In the genomic region with DNA sequence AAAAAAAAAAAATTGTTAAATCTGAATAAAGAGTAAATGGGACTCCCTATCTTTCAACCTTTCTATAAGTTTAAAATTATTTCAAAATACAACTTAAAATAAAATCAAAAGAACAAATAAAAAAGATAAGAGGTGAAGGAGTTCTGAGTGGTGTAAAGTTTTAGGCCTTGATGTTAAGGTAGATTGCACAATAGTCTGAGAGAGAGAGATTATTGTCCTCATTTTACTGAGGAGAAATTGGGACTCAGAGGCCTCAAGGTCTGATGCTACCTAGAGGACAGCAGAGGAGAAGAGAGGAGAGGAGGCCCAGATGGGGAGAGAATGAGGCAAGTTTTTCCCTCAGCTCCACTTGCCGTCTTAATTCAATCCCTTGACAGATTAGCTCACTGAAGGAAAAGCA, we compare ENCODE assay signal across 21 cellular contexts.
DNase-seq lines count a peak whose midpoint lies in the region; ATAC-seq, FAIRE-seq and TF ChIP-seq lines count a peak whose summit lies in the region.
"Had no signal": no experiment of that assay in that cellular context is flagged by ENCODE, and none has a peak within 500 bp of the region (broad histone marks: within the 10 kb centered on the region; RNA-seq: fewer than 3 reads in every experiment).

No MANE protein-coding gene starts in this region.

- H3K4me2 ChIP-seq in HepG2 (ENCODE audit: low read depth, low read length) (no peak overlapping the region), mesendoderm (ENCODE audit: low read length) (no peak overlapping the region)
- H3K4me2 ChIP-seq: A549 had no signal

- TF ChIP-seq EP300 in HepG2 (IDR thresholded peaks at IDR 0.05; ENCODE audit: low read depth in 2 of 2, low read length in 2 of 2) = no peak
- TF ChIP-seq EP300 in HepG2 (CRISPR knock-in tag; IDR thresholded peaks at IDR 0.05; ENCODE audit: borderline replicate concordance) = no peak
- TF ChIP-seq EP300 in Ishikawa (IDR thresholded peaks at IDR 0.05; ENCODE audit: borderline replicate concordance) = no peak

- no peak overlapping the region for H2BK15ac ChIP-seq in mesendoderm (replicated peaks; ENCODE audit: low read depth)

- no peak overlapping the region for H4K5ac ChIP-seq in mesendoderm (ENCODE audit: low read length)

- TF ChIP-seq CTCF in HepG2 (CRISPR knock-in tag; IDR thresholded peaks at IDR 0.05) (no peak), right lobe of liver (IDR thresholded peaks at IDR 0.05) (no peak), BE2C (IDR thresholded peaks at IDR 0.05; ENCODE audit: low read depth, low read length) (no peak), kidney (IDR thresholded peaks at IDR 0.05; ENCODE audit: borderline replicate concordance, extremely low read depth, insufficient read depth) (no peak)

- H3K9me3 ChIP-seq in HepG2 (ENCODE audit: low read length) (no peaks in the 10 kb centered on the region), right lobe of liver (no peaks in the 10 kb centered on the region), BE2C (no peaks in the 10 kb centered on the region), kidney (ENCODE audit: control insufficient read depth in 1 of 2, low read length in 2 of 2) (no peaks in the 10 kb centered on the region)
- H3K9me3 ChIP-seq: A549 had no signal

- H3K4me3 ChIP-seq in HepG2 (replicated peaks in 1 of 3; ENCODE audit: insufficient read depth in 1 of 3, low read depth in 2 of 3, low read length in 3 of 3) = no peak overlapping the region
- H3K4me3 ChIP-seq in right lobe of liver = no peak overlapping the region
- no peak overlapping the region for H3K4me3 ChIP-seq in mesendoderm (ENCODE audit: low read length)
- H3K4me3 ChIP-seq in BE2C (ENCODE audit: low read depth, low read length) = no peak overlapping the region
- H3K4me3 ChIP-seq in kidney (ENCODE audit: low read length in 2 of 2) = no peak overlapping the region
- H3K4me3 ChIP-seq: A549, GM12878 had no signal

- H2AK5ac ChIP-seq in mesendoderm (ENCODE audit: low read length) = no peak overlapping the region

- no peak for FAIRE-seq in HepG2 (lab: Jason Lieb, UNC)
- no peak for FAIRE-seq in kidney (lab: Jason Lieb, UNC)
- FAIRE-seq: A549, GM12878 had no signal

- H4K20me1 ChIP-seq in HepG2 (ENCODE audit: insufficient read depth, low read length) = no peaks in the 10 kb centered on the region

- TF ChIP-seq RAD21 in HepG2 (CRISPR knock-in tag; IDR thresholded peaks at IDR 0.05) = no peak
- no peak for TF ChIP-seq RAD21 in Ishikawa (IDR thresholded peaks at IDR 0.05; ENCODE audit: low read depth)

- no peak for DNase-seq in HepG2 (ENCODE audit: low spot score)
- DNase-seq in right lobe of liver = no peak
- DNase-seq in mesendoderm = no peak
- no peak for DNase-seq in BE2C
- DNase-seq in kidney = no peak
- DNase-seq: 8988T; ACHN; AML-193; C1 segment of cervical spinal cord; Calu3; CD4-positive, alpha-beta memory T cell; COR-L47; DMS153; EL; GDM1; GOT3; H7; HCEC 1CT had no signal

- in situ Hi-C loops in HepG2 (cut with HindIII; ENCODE audit: extremely low pct_ligation_motif_present, low pct_unique_long_range_greater_than_20kb) = no loop called here

- no peak overlapping the region for H3K23ac ChIP-seq in mesendoderm (ENCODE audit: low read length)

- 50% methylated on average over 1 of the region's 1 CpG for WGBS in HepG2 (ENCODE audit: low lambda C conversion rate)
- 100% methylated on average over 1 of the region's 1 CpG for WGBS in right lobe of liver (ENCODE audit: insufficient coverage, low coverage, low lambda C conversion rate, missing lambda C conversion rate)
- WGBS in mesendoderm (ENCODE audit: extremely low coverage, insufficient coverage, low lambda C conversion rate) = no CpG with 5 or more reads among the region's 1 CpG

- no peak overlapping the region for H3K56ac ChIP-seq in mesendoderm (ENCODE audit: low read length)

- H3K4me1 ChIP-seq in HepG2 (ENCODE audit: insufficient read depth, low read length) (no peaks in the 10 kb centered on the region), right lobe of liver (no peaks in the 10 kb centered on the region), mesendoderm (ENCODE audit: control insufficient read depth, low read depth, low read length) (peaks cover 2% of the 10 kb centered on the region), BE2C (no peaks in the 10 kb centered on the region), kidney (ENCODE audit: control insufficient read depth in 1 of 2, insufficient read depth in 1 of 2, low read depth in 1 of 2, low read length in 2 of 2) (no peaks in the 10 kb centered on the region)

- peak overlapping the region; percentile 60 for H3K18ac ChIP-seq in mesendoderm (ENCODE audit: low read length)

- no peak overlapping the region for H3K4ac ChIP-seq in mesendoderm (ENCODE audit: low read depth, low read length)

- H2BK5ac ChIP-seq in mesendoderm (ENCODE audit: low read length) = no peak overlapping the region

- H3K27me3 ChIP-seq in HepG2 (ENCODE audit: control insufficient read depth in 1 of 2, insufficient read depth in 2 of 2, low read length in 2 of 2) (peaks cover 0 to 1% of the 10 kb centered on the region in 2 experiments; a peak in 2 of 5 replicates), right lobe of liver (no peaks in the 10 kb centered on the region), mesendoderm (ENCODE audit: insufficient read depth, low read length, poor library complexity) (no peaks in the 10 kb centered on the region), BE2C (no peaks in the 10 kb centered on the region)

- CTCF ChIA-PET in HepG2 (lab: Yijun Ruan, JAX; ENCODE audit: low intra/inter-chr PET ratio, low total read pairs) = no interaction called here

- H3K79me2 ChIP-seq in HepG2 (ENCODE audit: insufficient read depth, low read length) = no peaks in the 10 kb centered on the region
- no peaks in the 10 kb centered on the region for H3K79me2 ChIP-seq in mesendoderm (ENCODE audit: control insufficient read depth, insufficient read depth, low read length)

- no peak overlapping the region for H2BK120ac ChIP-seq in mesendoderm (ENCODE audit: low read depth, low read length)

- H3K27ac ChIP-seq in HepG2 (ENCODE audit: extremely low read length, insufficient read depth, low read length) (no peak overlapping the region), right lobe of liver (no peak overlapping the region), mesendoderm (ENCODE audit: low read depth, low read length) (no peak overlapping the region), kidney (ENCODE audit: low read depth in 2 of 2, low read length in 2 of 2) (no peak overlapping the region)
- H3K27ac ChIP-seq: A549 had no signal

- no TSS peak for BruUV-seq in HepG2 (replicated peaks; lab: Mats Ljungman, UMichigan)

- no peak overlapping the region for H4K8ac ChIP-seq in mesendoderm (ENCODE audit: low read depth, low read length)

- H3K79me1 ChIP-seq in mesendoderm (ENCODE audit: low read length) = no peaks in the 10 kb centered on the region

- intact Hi-C loops in HepG2 (cut with micrococcal nuclease; ENCODE audit: unreplicated experiment) = loop anchor here (2.0 kb wide), 1 partner anchor 43 kb away; no protein-coding TSS in a partner anchor
- intact Hi-C loops in right lobe of liver (cut with DNase I) = no loop called here
- intact Hi-C loops in kidney (cut with DNase I) = no loop called here

- POLR2A ChIA-PET in HepG2 (lab: Yijun Ruan, JAX) = no interaction called here

- no peak overlapping the region for H2AFZ ChIP-seq in HepG2 (ENCODE audit: low read length)

- TF ChIP-seq POLR2A in HepG2 (IDR thresholded peaks at IDR 0.05; ENCODE audit: insufficient read depth in 1 of 2, low read depth in 2 of 2, low read length in 2 of 2) (no peak), right lobe of liver (IDR thresholded peaks at IDR 0.05) (no peak)

- H3K36me3 ChIP-seq in HepG2 (replicated peaks in 1 of 2; ENCODE audit: control insufficient read depth in 1 of 2, insufficient read depth in 2 of 2, low read length in 2 of 2) (no peaks in the 10 kb centered on the region), right lobe of liver (no peaks in the 10 kb centered on the region), mesendoderm (ENCODE audit: control insufficient read depth, insufficient read depth, low read length) (no peaks in the 10 kb centered on the region), BE2C (no peaks in the 10 kb centered on the region), kidney (ENCODE audit: control insufficient read depth in 1 of 2, insufficient read depth in 2 of 2, low read length in 2 of 2) (no peaks in the 10 kb centered on the region)

- ATAC-seq in HepG2 (no peak), right lobe of liver (no peak)
- ATAC-seq: A549, GM12878 had no signal

- H3K9ac ChIP-seq in HepG2 (ENCODE audit: insufficient read depth, low read depth, low read length) (no peak overlapping the region), mesendoderm (ENCODE audit: low read length) (no peak overlapping the region), kidney (ENCODE audit: low read length in 2 of 2) (no peak overlapping the region)

TF ChIP-seq in Ishikawa, 13 proteins besides CTCF, POLR2A, EP300 and RAD21:
- TF ChIP-seq YY1 (IDR thresholded peaks at IDR 0.05; ENCODE audit: low read depth) = no peak
- TF ChIP-seq CEBPB (IDR thresholded peaks at IDR 0.05) = peak; percentile 22; the same call in 1 of the 2 replicates
